ENCODE assay signal across 1 cellular context in the genomic region with DNA sequence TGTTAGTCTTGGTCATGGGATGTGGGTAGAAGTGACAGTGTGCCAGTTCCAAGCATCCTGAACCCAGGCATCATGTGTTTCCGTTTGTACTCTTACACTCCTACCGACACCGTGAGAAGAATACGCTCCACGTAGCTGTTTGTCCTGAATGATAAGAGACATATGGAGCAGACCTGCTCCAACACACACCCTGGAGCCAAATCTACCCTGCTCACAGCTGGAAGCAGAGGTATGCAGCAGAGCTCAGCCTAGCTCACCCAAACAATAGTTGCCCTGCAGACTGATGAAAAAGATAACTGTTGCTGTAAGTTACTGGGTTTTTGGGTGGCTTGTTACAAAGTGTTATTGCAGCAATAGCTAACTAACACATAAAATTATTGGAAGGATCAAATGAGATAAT.
TF ChIP-seq lines count a peak whose summit lies in the region.

No MANE protein-coding gene starts in this region.

TF ChIP-seq in HEK293, 187 proteins besides CTCF, POLR2A, EP300 and RAD21 (continued from another document):
- TF ChIP-seq, protein P1, sequence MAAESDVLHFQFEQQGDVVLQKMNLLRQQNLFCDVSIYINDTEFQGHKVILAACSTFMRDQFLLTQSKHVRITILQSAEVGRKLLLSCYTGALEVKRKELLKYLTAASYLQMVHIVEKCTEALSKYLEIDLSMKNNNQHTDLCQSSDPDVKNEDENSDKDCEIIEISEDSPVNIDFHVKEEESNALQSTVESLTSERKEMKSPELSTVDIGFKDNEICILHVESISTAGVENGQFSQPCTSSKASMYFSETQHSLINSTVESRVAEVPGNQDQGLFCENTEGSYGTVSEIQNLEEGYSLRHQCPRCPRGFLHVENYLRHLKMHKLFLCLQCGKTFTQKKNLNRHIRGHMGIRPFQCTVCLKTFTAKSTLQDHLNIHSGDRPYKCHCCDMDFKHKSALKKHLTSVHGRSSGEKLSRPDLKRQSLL (tag by site-specific recombination; IDR thresholded peaks at IDR 0.05) = peak; percentile 75; the same call in 1 of the 2 replicates
- TF ChIP-seq TRIM28 (IDR thresholded peaks at IDR 0.05; ENCODE audit: borderline replicate concordance, low read length) = peak; percentile 78
